8 cellular contexts compared by ENCODE assay signal in the genomic region with DNA sequence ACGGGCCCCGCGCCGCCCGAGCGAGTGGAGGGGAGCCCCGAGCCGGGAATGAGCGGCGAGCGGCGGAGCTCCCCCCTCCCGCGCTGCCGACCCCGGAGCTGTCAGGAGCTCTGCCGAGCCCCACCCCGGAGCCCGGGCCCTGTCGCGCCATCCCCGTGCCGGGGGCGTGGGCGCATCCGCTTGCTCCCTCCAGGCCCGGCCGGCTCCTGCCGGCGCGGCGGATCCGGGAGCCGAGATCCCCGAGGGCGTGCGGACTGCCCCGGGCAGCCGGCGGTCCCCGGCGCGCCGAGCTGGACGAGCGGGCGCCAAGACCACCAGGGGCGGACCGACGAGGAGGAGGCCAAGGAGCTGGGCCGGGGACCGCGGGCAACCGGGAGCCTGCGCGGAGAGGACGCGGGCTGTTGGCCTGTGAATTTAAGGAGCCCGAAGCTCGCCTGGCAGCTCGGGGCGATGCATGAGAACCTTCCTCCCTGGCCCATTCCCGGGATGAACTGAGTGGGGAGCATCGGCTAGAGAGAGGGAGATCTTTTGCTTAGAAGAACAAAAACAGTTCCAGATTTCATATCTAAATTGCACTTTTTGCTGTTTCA. TPM values are rescaled to one million over a fixed set of nuclear protein-coding genes. Genes with fewer than 3 reads are reported as not detected.
DNase-seq lines count a peak whose midpoint lies in the region; ATAC-seq and TF ChIP-seq lines count a peak whose summit lies in the region.

No MANE protein-coding gene starts in this region.

- POLR2A ChIA-PET in MCF 10A (lab: Yijun Ruan, JAX) = interaction anchor here (0.5 to 2.7 kb wide), 6 partner anchors 160 to 910 kb away, joined by 3 to 16 read pairs (median 4); partner anchors contain the start of gene CCDC91

- intact Hi-C loops in MCF 10A (cut with micrococcal nuclease) = no loop called here
- intact Hi-C loops in left lung (cut with DNase I) = no loop called here
- intact Hi-C loops in tibial artery (cut with DNase I; ENCODE audit: low total_unique reads) = no loop called here

- H3K27me3 Mint-ChIP-seq in MCF 10A (ENCODE audit: insufficient read depth, unreplicated experiment) = no peaks in the 10 kb centered on the region

- no peak overlapping the region for H3K27ac Mint-ChIP-seq in MCF 10A (ENCODE audit: low read depth, unreplicated experiment)

- H3K4me3 Mint-ChIP-seq in MCF 10A (ENCODE audit: unreplicated experiment) = peak overlapping the region; percentile 90

- H3K4me1 Mint-ChIP-seq in MCF 10A (ENCODE audit: insufficient read depth, unreplicated experiment) = peaks cover 41% of the 10 kb centered on the region

- H3K4me3 ChIP-seq in AG09309 (ENCODE audit: control insufficient read depth, low read depth, low read length) (peak overlapping the region; percentile 76), left lung (peak overlapping the region; percentile 36), tibial artery (peak overlapping the region; percentile 47 to 61)

- H3K27ac ChIP-seq in left lung (no peak overlapping the region), tibial artery (peak overlapping the region; percentile 17 to 66)

- DNase-seq in AG09309 (ENCODE audit: low read depth) = no peak
- no peak for DNase-seq in MCF 10A (ENCODE audit: unreplicated experiment)
- peak in 1 of 2 donors; percentile 74 for DNase-seq in left lung
- DNase-seq in tibial artery = peak in 1 of 2 donors; percentile 24
- no peak for DNase-seq in NCI-H1436 (lab: John Stamatoyannopoulos, UW)
- DNase-seq in NCI-H345 (lab: John Stamatoyannopoulos, UW) = no peak

- no TSS peak for BruUV-seq in MCF 10A (replicated peaks; lab: Mats Ljungman, UMichigan)

- H3K36me3 ChIP-seq in left lung = no peaks in the 10 kb centered on the region
- no peaks in the 10 kb centered on the region for H3K36me3 ChIP-seq in tibial artery

- no peak for TF ChIP-seq CTCF in AG09309 (IDR thresholded peaks at IDR 0.05; ENCODE audit: control insufficient read depth, insufficient read depth, low read depth, low read length, missing control alignments)
- TF ChIP-seq CTCF in MCF 10A (IDR thresholded peaks at IDR 0.05; ENCODE audit: unreplicated experiment) = no peak
- TF ChIP-seq CTCF in left lung (IDR thresholded peaks at IDR 0.05) = no peak
- no peak for TF ChIP-seq CTCF in tibial artery (IDR thresholded peaks at IDR 0.05)

- H3K4me1 ChIP-seq in left lung (peaks cover 14 to 25% of the 10 kb centered on the region in 2 donors), tibial artery (peaks cover 0 to 64% (median 29%) of the 10 kb centered on the region in 4 donors)

- CTCF ChIA-PET in MCF 10A (lab: Yijun Ruan, JAX) = interaction anchor here (0.9 to 2.7 kb wide), 11 partner anchors 26 to 903 kb away, joined by 3 to 28 read pairs (median 3); no protein-coding TSS in a partner anchor

- H3K9me3 ChIP-seq in left lung (no peaks in the 10 kb centered on the region), tibial artery (no peaks in the 10 kb centered on the region)

- H3K9me3 Mint-ChIP-seq in MCF 10A (ENCODE audit: unreplicated experiment) = no peaks in the 10 kb centered on the region

- peaks cover 6% of the 10 kb centered on the region for H3K36me3 Mint-ChIP-seq in MCF 10A (ENCODE audit: insufficient read depth, unreplicated experiment)

- ATAC-seq in GM19035 (IDR thresholded peaks at IDR 0.05; ENCODE audit: unreplicated experiment) (peak; percentile 8), HG03439 (IDR thresholded peaks at IDR 0.05; ENCODE audit: unreplicated experiment) (peak; percentile 15), left lung (peak; percentile 8)

- peaks cover 42 to 99% of the 10 kb centered on the region in 2 donors for H3K27me3 ChIP-seq in left lung
- H3K27me3 ChIP-seq in tibial artery = peaks cover 0 to 47% of the 10 kb centered on the region in 2 donors

RNA-seq across cellular contexts. Expression of gene PTHLH, which starts 2.0 kb away (rescaled TPM):
- 3.8 and 5.4 TPM in 2 replicates for total RNA-seq in MCF 10A (2022)
- total RNA-seq in left lung = under 1 TPM; 0.76 to 0.94 TPM

Comparison
In these comparisons a context has a peak if more than half of its experiments do, and no peak if none do; other contexts are left out.
1. H3K27ac ChIP-seq: peak in tibial artery (2 of 2); none in left lung (0 of 2).
2. Peak in every context shown above with its lines, with median percentiles within 50 percentile points of each other: H3K4me3 ChIP-seq and ATAC-seq.